8 cellular contexts compared by ENCODE assay signal in genomic region chr2:230737791-230738226, GRCh38. TPM values are rescaled to one million over a fixed set of nuclear protein-coding genes. Genes with fewer than 3 reads are reported as not detected.
A peak's percentile ranks its signal among the peaks of the same experiment; 100 is the strongest.
DNase-seq lines count a peak whose midpoint lies in the region; ATAC-seq and TF ChIP-seq lines count a peak whose summit lies in the region.

No MANE protein-coding gene starts in this region.

- H3K4me1 Mint-ChIP-seq in activated naive CD8-positive, alpha-beta T cell (ENCODE audit: low read depth): peaks cover 80% of the 10 kb centered on the region
- peaks cover 73% of the 10 kb centered on the region for H3K4me1 Mint-ChIP-seq in activated naive CD8-positive, alpha-beta T cell treated with anti-CD3 and anti-CD28 coated beads, Interleukin-2, amount 50 U/mL, for 24 hours

- H3K27ac ChIP-seq in ascending aorta: peak overlapping the region; percentile 66 to 78
- H3K27ac ChIP-seq in mesenchymal stem cell (ENCODE audit: low read length, poor library complexity, severe bottlenecking): peak overlapping the region; percentile 4
- H3K27ac ChIP-seq in upper lobe of left lung: peak overlapping the region; percentile 7 to 79 (median 72)

- no peak overlapping the region for H2BK5ac ChIP-seq in mesenchymal stem cell (ENCODE audit: low read depth, low read length, poor library complexity, severe bottlenecking)

- no peaks in the 10 kb centered on the region for H3K9me3 Mint-ChIP-seq in activated naive CD8-positive, alpha-beta T cell (ENCODE audit: low read depth)
- H3K9me3 Mint-ChIP-seq in activated naive CD8-positive, alpha-beta T cell treated with anti-CD3 and anti-CD28 coated beads, Interleukin-2, amount 50 U/mL, for 24 hours: no peaks in the 10 kb centered on the region

- no peaks in the 10 kb centered on the region for H3K27me3 Mint-ChIP-seq in activated naive CD8-positive, alpha-beta T cell
- no peaks in the 10 kb centered on the region for H3K27me3 Mint-ChIP-seq in activated naive CD8-positive, alpha-beta T cell treated with anti-CD3 and anti-CD28 coated beads, Interleukin-2, amount 50 U/mL, for 24 hours

- H3K27me3 ChIP-seq in ascending aorta (no peaks in the 10 kb centered on the region), mesenchymal stem cell (ENCODE audit: control insufficient read depth in 1 of 2, insufficient read depth in 1 of 2, low read length in 2 of 2) (no peaks in the 10 kb centered on the region), upper lobe of left lung (no peaks in the 10 kb centered on the region)

- no peak overlapping the region for H3K4me2 ChIP-seq in mesenchymal stem cell (ENCODE audit: low read length, poor library complexity, severe bottlenecking)

- no peaks in the 10 kb centered on the region for H3K9me3 ChIP-seq in ascending aorta
- H3K9me3 ChIP-seq in mesenchymal stem cell (ENCODE audit: control insufficient read depth, low read length): no peaks in the 10 kb centered on the region
- no peaks in the 10 kb centered on the region for H3K9me3 ChIP-seq in upper lobe of left lung

- no peak for TF ChIP-seq CTCF in ascending aorta (IDR thresholded peaks at IDR 0.05)
- TF ChIP-seq CTCF in upper lobe of left lung (IDR thresholded peaks at IDR 0.05): no peak

- H2AK5ac ChIP-seq in mesenchymal stem cell (ENCODE audit: low read length, severe bottlenecking): no peak overlapping the region

- WGBS in mesenchymal stem cell: 88% methylated on average over 6 of the region's 6 CpGs
- 51 to 54% methylated on average over 6 of the region's 6 CpGs for WGBS in upper lobe of left lung, 2 donors

- no peak for DNase-seq in activated naive CD8-positive, alpha-beta T cell treated with anti-CD3 and anti-CD28 coated beads, Interleukin-2, amount 50 U/mL, for 24 hours
- no peak for DNase-seq in ascending aorta (ENCODE audit: low spot score in 2 of 2)
- DNase-seq in mesenchymal stem cell: no peak
- no peak for DNase-seq in upper lobe of left lung
- no peak for DNase-seq in cerebellum (ENCODE audit: low spot score)

- H3K36me3 ChIP-seq in ascending aorta (peaks cover 0 to 3% of the 10 kb centered on the region in 2 donors), mesenchymal stem cell (ENCODE audit: control insufficient read depth in 1 of 2, insufficient read depth in 2 of 2, low read depth in 1 of 2, low read length in 2 of 2) (peaks cover 0 to 33% of the 10 kb centered on the region in 2 experiments), upper lobe of left lung (peaks cover 0 to 12% (median 0%) of the 10 kb centered on the region in 4 donors)

- H3K4me3 Mint-ChIP-seq in activated naive CD8-positive, alpha-beta T cell: peak overlapping the region; percentile 36
- H3K4me3 Mint-ChIP-seq in activated naive CD8-positive, alpha-beta T cell treated with anti-CD3 and anti-CD28 coated beads, Interleukin-2, amount 50 U/mL, for 24 hours: no peak overlapping the region

- no peak overlapping the region for H3K4ac ChIP-seq in mesenchymal stem cell (ENCODE audit: low read depth in 1 of 2, low read length in 2 of 2)

- H3K23ac ChIP-seq in mesenchymal stem cell (ENCODE audit: low read length in 2 of 2): no peak overlapping the region

- no peak overlapping the region for H2BK15ac ChIP-seq in mesenchymal stem cell (ENCODE audit: low read depth, poor library complexity, severe bottlenecking)

- H2BK120ac ChIP-seq in mesenchymal stem cell (ENCODE audit: low read depth, low read length): no peak overlapping the region

- H3K27ac Mint-ChIP-seq in activated naive CD8-positive, alpha-beta T cell: peak overlapping the region; percentile 55
- no peak overlapping the region for H3K27ac Mint-ChIP-seq in activated naive CD8-positive, alpha-beta T cell treated with anti-CD3 and anti-CD28 coated beads, Interleukin-2, amount 50 U/mL, for 24 hours

- no peak overlapping the region for H3K14ac ChIP-seq in mesenchymal stem cell (ENCODE audit: low read length in 2 of 2)

- TF ChIP-seq EP300 in upper lobe of left lung (IDR thresholded peaks at IDR 0.05): peak in 2 of 4 donors; percentile 30 to 87

- H3K4me3 ChIP-seq in ascending aorta (peak overlapping the region; percentile 7 to 19), mesenchymal stem cell (ENCODE audit: insufficient read depth in 1 of 2, low read depth in 1 of 2, low read length in 2 of 2) (no peak overlapping the region), upper lobe of left lung (no peak overlapping the region)

- H3K36me3 Mint-ChIP-seq in activated naive CD8-positive, alpha-beta T cell: peaks cover 13% of the 10 kb centered on the region
- H3K36me3 Mint-ChIP-seq in activated naive CD8-positive, alpha-beta T cell treated with anti-CD3 and anti-CD28 coated beads, Interleukin-2, amount 50 U/mL, for 24 hours (ENCODE audit: low read depth): peaks cover 26% of the 10 kb centered on the region

- H3K79me1 ChIP-seq in mesenchymal stem cell (replicated peaks; ENCODE audit: low read length, poor library complexity, severe bottlenecking): peaks cover 11% of the 10 kb centered on the region

- H4K8ac ChIP-seq in mesenchymal stem cell (ENCODE audit: low read length): no peak overlapping the region

- no peak overlapping the region for H3K9ac ChIP-seq in mesenchymal stem cell (ENCODE audit: low read length)

- intact Hi-C loops in ascending aorta (cut with DNase I): no loop called here

- no peak overlapping the region for H3K18ac ChIP-seq in mesenchymal stem cell (ENCODE audit: low read depth in 1 of 2, low read length in 2 of 2)

- TF ChIP-seq POLR2A in upper lobe of left lung (IDR thresholded peaks at IDR 0.05): no peak

- no peak overlapping the region for H4K91ac ChIP-seq in mesenchymal stem cell (ENCODE audit: low read length)

- no peak for ATAC-seq in activated naive CD8-positive, alpha-beta T cell treated with anti-CD3 and anti-CD28 coated beads, Interleukin-2, amount 50 U/mL, for 24 hours
- ATAC-seq in upper lobe of left lung (ENCODE audit: low FRiP score in 2 of 2) (peak; percentile 43 to 71), GM18870 (IDR thresholded peaks at IDR 0.05; ENCODE audit: unreplicated experiment) (no peak), GM18519 (IDR thresholded peaks at IDR 0.05; ENCODE audit: low FRiP score, unreplicated experiment) (no peak)

- H2AFZ ChIP-seq in mesenchymal stem cell (ENCODE audit: low read depth, low read length): no peak overlapping the region

- no peak overlapping the region for H2BK12ac ChIP-seq in mesenchymal stem cell (ENCODE audit: low read length in 2 of 2)

- H3K4me1 ChIP-seq in ascending aorta (peaks cover 13 to 18% of the 10 kb centered on the region in 2 donors), mesenchymal stem cell (ENCODE audit: control insufficient read depth, insufficient read depth, low read depth, low read length) (peaks cover 3% of the 10 kb centered on the region), upper lobe of left lung (peaks cover 26 to 68% (median 56%) of the 10 kb centered on the region in 4 donors)

RNA-seq across cellular contexts. Expression of gene CAB39, which starts 25.2 kb away (rescaled TPM):
- 62.9 TPM for total RNA-seq in ascending aorta
- 33.1 TPM for polyA plus RNA-seq in mesenchymal stem cell (2013, experiment 1 of 2)
- polyA plus RNA-seq in mesenchymal stem cell (2013, experiment 2 of 2): 34.4 TPM
- total RNA-seq in upper lobe of left lung: 100 to 1,000 TPM in 1 of 6 donors, 10 to 100 TPM in 5; 56.5 to 125 (median 76.7) TPM
- 98.3 TPM for total RNA-seq in cerebellum

Comparison
In these comparisons a context has a peak if more than half of its experiments do, and no peak if none do; other contexts are left out.
1. ATAC-seq: peak in upper lobe of left lung (2 of 2); none in activated naive CD8-positive, alpha-beta T cell treated with anti-CD3 and anti-CD28 coated beads, Interleukin-2, amount 50 U/mL, for 24 hours (single experiment), GM18870 (single experiment) and GM18519 (single experiment).
2. H3K27ac ChIP-seq: peak in every context shown above with its lines; median percentile 72 in ascending aorta; 72 in upper lobe of left lung; 4 in mesenchymal stem cell.
3. H3K4me3 ChIP-seq: peak in ascending aorta (2 of 2); none in mesenchymal stem cell (0 of 2) and upper lobe of left lung (0 of 4).